Comparison of ENCODE assay signal across 1 cellular context in genomic region chr1:175725684-175726083, GRCh38.
A peak's percentile ranks its signal among the peaks of the same experiment; 100 is the strongest.
TF ChIP-seq lines count a peak whose summit lies in the region.

No MANE protein-coding gene starts in this region.

TF ChIP-seq in K562, 482 proteins besides CTCF, POLR2A, EP300 and RAD21 (continued from another document and continues in another):
- TF ChIP-seq AFF1 (IDR thresholded peaks at IDR 0.05; ENCODE audit: low read depth in 1 of 2, partially characterized antibody in 2 of 2): peak in 1 of 2 experiments; percentile 93
- TF ChIP-seq ZNF431 (CRISPR knock-in tag; IDR thresholded peaks at IDR 0.05): no peak
- TF ChIP-seq ZNF766 (CRISPR knock-in tag; conservative IDR thresholded peaks at IDR 0.05): peak; percentile 92
- TF ChIP-seq SIX5 (IDR thresholded peaks at IDR 0.05; ENCODE audit: borderline replicate concordance in 1 of 2, insufficient read depth in 1 of 2, low read depth in 1 of 2, low read length in 2 of 2): no peak
- no peak for TF ChIP-seq ZNF699 (CRISPR knock-in tag; IDR thresholded peaks at IDR 0.05; ENCODE audit: insufficient replicate concordance)
- TF ChIP-seq ZNF511 (CRISPR knock-in tag; IDR thresholded peaks at IDR 0.05): no peak
- no peak for TF ChIP-seq ZKSCAN3 (CRISPR knock-in tag; IDR thresholded peaks at IDR 0.05)
- no peak for TF ChIP-seq RERE (CRISPR knock-in tag; IDR thresholded peaks at IDR 0.05; ENCODE audit: borderline replicate concordance)
- TF ChIP-seq LARP7 (IDR thresholded peaks at IDR 0.05): no peak
- no peak for TF ChIP-seq ZNF165 (CRISPR knock-in tag; IDR thresholded peaks at IDR 0.05; ENCODE audit: borderline replicate concordance)
- TF ChIP-seq NR2F6 (CRISPR knock-in tag; IDR thresholded peaks at IDR 0.05): no peak
- no peak for TF ChIP-seq ZNF316 (IDR thresholded peaks at IDR 0.05)
- no peak for TF ChIP-seq HIVEP1 (CRISPR knock-in tag; IDR thresholded peaks at IDR 0.05)
- TF ChIP-seq PTTG1 (tag; IDR thresholded peaks at IDR 0.05; ENCODE audit: low read depth): no peak
- TF ChIP-seq BRF1 (IDR thresholded peaks at IDR 0.05; ENCODE audit: borderline replicate concordance, extremely low read depth, insufficient read length): no peak
- TF ChIP-seq COPS2 (conservative IDR thresholded peaks at IDR 0.05): no peak
- TF ChIP-seq RBM25 (IDR thresholded peaks at IDR 0.05; ENCODE audit: low read depth, low read length, severe bottlenecking): no peak
- TF ChIP-seq SNIP1 (IDR thresholded peaks at IDR 0.05; ENCODE audit: low read depth): no peak
- TF ChIP-seq MTA3 (IDR thresholded peaks at IDR 0.05; ENCODE audit: borderline replicate concordance): no peak
- TF ChIP-seq POLR2AphosphoS5 (IDR thresholded peaks at IDR 0.05; ENCODE audit: control insufficient read depth, insufficient read depth, low read depth, low read length): no peak
- TF ChIP-seq ARHGAP35 (IDR thresholded peaks at IDR 0.05; ENCODE audit: partially characterized antibody): no peak
- TF ChIP-seq SREBF2 (CRISPR knock-in tag; IDR thresholded peaks at IDR 0.05): no peak
- no peak for TF ChIP-seq STAG1 (CRISPR knock-in tag; IDR thresholded peaks at IDR 0.05; ENCODE audit: borderline replicate concordance)
- TF ChIP-seq XRCC4 (IDR thresholded peaks at IDR 0.05; ENCODE audit: extremely low read depth, insufficient read depth, insufficient read length): no peak
- no peak for TF ChIP-seq ATF1 (CRISPR knock-in tag; IDR thresholded peaks at IDR 0.05)
- TF ChIP-seq ATF1 (tag; IDR thresholded peaks at IDR 0.05): peak; percentile 23; the same call in 1 of the 2 replicates
- TF ChIP-seq LCOR (CRISPR knock-in tag; IDR thresholded peaks at IDR 0.05): no peak
- no peak for TF ChIP-seq MCM3 (IDR thresholded peaks at IDR 0.05)
- no peak for TF ChIP-seq NONO (IDR thresholded peaks at IDR 0.05; ENCODE audit: low read depth in 2 of 2, low read length in 1 of 2)
- TF ChIP-seq MCM5 (IDR thresholded peaks at IDR 0.05; ENCODE audit: low read depth): no peak
- TF ChIP-seq MBD2 (IDR thresholded peaks at IDR 0.05; ENCODE audit: borderline replicate concordance, low read depth): no peak
- TF ChIP-seq SIN3A (IDR thresholded peaks at IDR 0.05; ENCODE audit: borderline replicate concordance in 2 of 2, control insufficient read depth in 1 of 2, low read depth in 2 of 2, low read length in 2 of 2): no peak
- TF ChIP-seq NFE2L1 (tag; IDR thresholded peaks at IDR 0.05; ENCODE audit: borderline replicate concordance, low read depth): no peak
- TF ChIP-seq ZNF639 (CRISPR knock-in tag; conservative IDR thresholded peaks at IDR 0.05 in 1 of 2, IDR thresholded peaks at IDR 0.05 in 1 of 2): peak in 1 of 2 experiments; percentile 57; a peak in 1 of 4 replicates
- TF ChIP-seq NCOR1 (IDR thresholded peaks at IDR 0.05): no peak
- TF ChIP-seq ZFP91 (CRISPR knock-in tag; IDR thresholded peaks at IDR 0.05): no peak
- TF ChIP-seq ZFP30 (CRISPR knock-in tag; IDR thresholded peaks at IDR 0.05; ENCODE audit: borderline replicate concordance): no peak
- TF ChIP-seq ZNF324 (CRISPR knock-in tag; IDR thresholded peaks at IDR 0.05): no peak
- peak; percentile 77 for TF ChIP-seq ZNF197 (CRISPR knock-in tag; IDR thresholded peaks at IDR 0.05; ENCODE audit: low read depth)
- TF ChIP-seq ZNF398 (CRISPR knock-in tag; IDR thresholded peaks at IDR 0.05): no peak
- no peak for TF ChIP-seq LEF1 (IDR thresholded peaks at IDR 0.05)
- no peak for TF ChIP-seq ZZZ3 (IDR thresholded peaks at IDR 0.05)
- no peak for TF ChIP-seq ZNF830 (CRISPR knock-in tag; IDR thresholded peaks at IDR 0.05)
- TF ChIP-seq ZFX (CRISPR knock-in tag; IDR thresholded peaks at IDR 0.05): no peak
- TF ChIP-seq ZBED1 (IDR thresholded peaks at IDR 0.05): no peak
- no peak for TF ChIP-seq STAT6 (CRISPR knock-in tag; IDR thresholded peaks at IDR 0.05)
- no peak for TF ChIP-seq MEF2D (tag; conservative IDR thresholded peaks at IDR 0.05; ENCODE audit: low read depth)
- no peak for TF ChIP-seq CBX3 (IDR thresholded peaks at IDR 0.05; ENCODE audit: borderline replicate concordance in 1 of 2, low read length in 2 of 2)
- no peak for TF ChIP-seq ZNF217 (CRISPR knock-in tag; IDR thresholded peaks at IDR 0.05)
- TF ChIP-seq HNRNPH1 (optimal IDR thresholded peaks at IDR 0.05; ENCODE audit: low read depth, low read length): no peak
- no peak for TF ChIP-seq NR2C2 (CRISPR knock-in tag; IDR thresholded peaks at IDR 0.05)
- no peak for TF ChIP-seq NR2C2 (tag; IDR thresholded peaks at IDR 0.05)
- no peak for TF ChIP-seq C11orf30 (IDR thresholded peaks at IDR 0.05; ENCODE audit: low read depth)
